9 cellular contexts compared by ENCODE assay signal in genomic region chr11:46272816-46273427, GRCh38. TPM values are rescaled to one million over a fixed set of nuclear protein-coding genes. Genes with fewer than 3 reads are reported as not detected.
A peak's percentile ranks its signal among the peaks of the same experiment; 100 is the strongest.
DNase-seq lines count a peak whose midpoint lies in the region; FAIRE-seq and TF ChIP-seq lines count a peak whose summit lies in the region.
"Had no signal": no experiment of that assay in that cellular context is flagged by ENCODE, and none has a peak within 500 bp of the region (broad histone marks: within the 10 kb centered on the region; RNA-seq: fewer than 3 reads in every experiment).

No MANE protein-coding gene starts in this region.

- H3K36me3 ChIP-seq in endothelial cell of umbilical vein (ENCODE audit: control insufficient read depth in 2 of 2, extremely low read depth in 1 of 2, insufficient read depth in 2 of 2, low read length in 2 of 2): no peaks in the 10 kb centered on the region

- peaks cover 3% of the 10 kb centered on the region for H3K27me3 Mint-ChIP-seq in nephron progenitor cell (ENCODE audit: low read depth, poor library complexity)
- peaks cover 19% of the 10 kb centered on the region for H3K27me3 Mint-ChIP-seq in activated T-cell treated with anti-CD3 and anti-CD28 coated beads, Interleukin-2, amount 50 U/mL, for 24 hours

- no peak overlapping the region for H3K9ac ChIP-seq in endothelial cell of umbilical vein (replicated peaks; ENCODE audit: extremely low read depth, insufficient read depth, low read length)

- peaks cover 10% of the 10 kb centered on the region for H3K4me1 ChIP-seq in endothelial cell of umbilical vein (ENCODE audit: control insufficient read depth, extremely low read depth, insufficient read depth, low read length)

- H3K9me3 ChIP-seq in endothelial cell of umbilical vein (replicated peaks; ENCODE audit: control insufficient read depth, insufficient read depth, low read length): no peaks in the 10 kb centered on the region

- H2AFZ ChIP-seq in endothelial cell of umbilical vein (ENCODE audit: low read depth, low read length): peak overlapping the region; percentile 75

- intact Hi-C loops in endothelial cell of umbilical vein (cut with micrococcal nuclease): no loop called here

- H3K27ac ChIP-seq in endothelial cell of umbilical vein (ENCODE audit: insufficient read depth, low read depth, low read length): no peak overlapping the region

- dilution Hi-C loops in endothelial cell of umbilical vein (cut with MboI; ENCODE audit: extremely low pct_ligation_motif_present, low sequenced_read_pairs): no loop called here

- H3K9me1 ChIP-seq in endothelial cell of umbilical vein (replicated peaks; ENCODE audit: control insufficient read depth, extremely low read depth, insufficient read depth, low read length): no peaks in the 10 kb centered on the region

- no peaks in the 10 kb centered on the region for H3K9me3 Mint-ChIP-seq in nephron progenitor cell
- no peaks in the 10 kb centered on the region for H3K9me3 Mint-ChIP-seq in activated T-cell treated with anti-CD3 and anti-CD28 coated beads, Interleukin-2, amount 50 U/mL, for 24 hours

- no peaks in the 10 kb centered on the region for H3K36me3 Mint-ChIP-seq in nephron progenitor cell (ENCODE audit: low read depth)
- H3K36me3 Mint-ChIP-seq in activated T-cell treated with anti-CD3 and anti-CD28 coated beads, Interleukin-2, amount 50 U/mL, for 24 hours (ENCODE audit: low read depth): no peaks in the 10 kb centered on the region

- H3K4me3 ChIP-seq in AG10803 (ENCODE audit: low read length): peak overlapping the region; percentile 16
- H3K4me3 ChIP-seq in endothelial cell of umbilical vein (replicated peaks in 1 of 3; ENCODE audit: insufficient read depth in 1 of 3, low read depth in 1 of 3, low read length in 3 of 3): no peak overlapping the region

- no TSS peak for BruUV-seq in endothelial cell of umbilical vein (replicated peaks; lab: Mats Ljungman, UMichigan)

- H4K20me1 ChIP-seq in endothelial cell of umbilical vein (replicated peaks; ENCODE audit: control insufficient read depth, extremely low read depth, insufficient read depth, low read length): no peaks in the 10 kb centered on the region

- peak overlapping the region; percentile 81 for H3K27ac Mint-ChIP-seq in nephron progenitor cell
- no peak overlapping the region for H3K27ac Mint-ChIP-seq in activated T-cell treated with anti-CD3 and anti-CD28 coated beads, Interleukin-2, amount 50 U/mL, for 24 hours
- H3K27ac Mint-ChIP-seq: activated naive CD8-positive, alpha-beta T cell had no signal

- POLR2A ChIA-PET in endothelial cell of umbilical vein (lab: Charles Lee): no interaction called here

- peaks cover 68% of the 10 kb centered on the region for H3K4me1 Mint-ChIP-seq in nephron progenitor cell
- H3K4me1 Mint-ChIP-seq in activated T-cell treated with anti-CD3 and anti-CD28 coated beads, Interleukin-2, amount 50 U/mL, for 24 hours (ENCODE audit: low read depth): peaks cover 8% of the 10 kb centered on the region

- TF ChIP-seq POLR2A in endothelial cell of umbilical vein (IDR thresholded peaks at IDR 0.05; ENCODE audit: low read depth, low read length): no peak

- CTCF ChIA-PET in endothelial cell of umbilical vein (lab: Charles Lee): interaction anchor here (0.8 to 4.3 kb wide), 6 partner anchors 13 to 38 kb away, joined by 3 to 27 read pairs (median 6); no protein-coding TSS in a partner anchor

- TF ChIP-seq CTCF in AG10803 (conservative IDR thresholded peaks at IDR 0.05; ENCODE audit: low read length): no peak
- TF ChIP-seq CTCF in endothelial cell of umbilical vein (IDR thresholded peaks at IDR 0.05; ENCODE audit: extremely low read depth in 1 of 2, insufficient read depth in 1 of 2, low read depth in 1 of 2, low read length in 2 of 2): no peak
- TF ChIP-seq CTCF in nephron progenitor cell (IDR thresholded peaks at IDR 0.05): no peak

- FAIRE-seq in endothelial cell of umbilical vein (lab: Jason Lieb, UNC): peak; percentile 66

- DNase-seq in AG10803 (ENCODE audit: low read depth) (peak; percentile 84), NCI-H2171 (lab: John Stamatoyannopoulos, UW) (peak; percentile 2), endothelial cell of umbilical vein (ENCODE audit: low read depth, low spot score) (peak; percentile 43), nephron progenitor cell (no peak), foreskin melanocyte (no peak), NCI-H2196 treated with DMSO at 0.1 percent for 48 hours (lab: John Stamatoyannopoulos, UW; ENCODE audit: unreplicated experiment) (no peak), DMS114 treated with DMSO at 0.1 percent for 48 hours (lab: John Stamatoyannopoulos, UW; ENCODE audit: unreplicated experiment) (no peak)
- no peak for DNase-seq in activated T-cell treated with anti-CD3 and anti-CD28 coated beads, Interleukin-2, amount 50 U/mL, for 24 hours

- no peaks in the 10 kb centered on the region for H3K79me2 ChIP-seq in endothelial cell of umbilical vein (ENCODE audit: control insufficient read depth, insufficient read depth, low read length)

- H3K27me3 ChIP-seq in endothelial cell of umbilical vein (ENCODE audit: control insufficient read depth in 2 of 2, insufficient read depth in 2 of 2, low read length in 2 of 2): peaks cover 9 to 10% of the 10 kb centered on the region in 2 experiments

- H3K4me3 Mint-ChIP-seq in nephron progenitor cell: no peak overlapping the region
- no peak overlapping the region for H3K4me3 Mint-ChIP-seq in activated T-cell treated with anti-CD3 and anti-CD28 coated beads, Interleukin-2, amount 50 U/mL, for 24 hours
- H3K4me3 Mint-ChIP-seq: activated naive CD8-positive, alpha-beta T cell had no signal

- no peak overlapping the region for H3K4me2 ChIP-seq in endothelial cell of umbilical vein (ENCODE audit: insufficient read depth, low read length)

TF ChIP-seq in endothelial cell of umbilical vein, 7 proteins besides CTCF, POLR2A, EP300 and RAD21:
- TF ChIP-seq MAX (IDR thresholded peaks at IDR 0.05; ENCODE audit: insufficient read depth, insufficient read length) (no peak), JUN (IDR thresholded peaks at IDR 0.05; ENCODE audit: borderline replicate concordance, insufficient read depth, insufficient read length, low read depth) (no peak), POLR2AphosphoS5 (IDR thresholded peaks at IDR 0.05; ENCODE audit: insufficient read depth, low read depth, low read length) (no peak), FOS (IDR thresholded peaks at IDR 0.05; ENCODE audit: borderline replicate concordance, insufficient read depth, low read length) (peak; percentile 43)

RNA-seq across cellular contexts. Expression of gene CREB3L1, which starts 4.5 kb away (rescaled TPM):
- 0.78 and 0.84 TPM in 2 replicates for total RNA-seq in endothelial cell of umbilical vein
- polyA plus RNA-seq in endothelial cell of umbilical vein: 0.22 and 0.23 TPM in 2 replicates
- 0.34 and 0.41 TPM in 2 replicates for polyA plus RNA-seq in endothelial cell of umbilical vein (2011; cell fraction: cytosol; rRNA removed)
- 0.13 and 0.20 TPM in 2 replicates for polyA plus RNA-seq in endothelial cell of umbilical vein (2011; cell fraction: nucleus; rRNA removed)
- 0.68 and 1.3 TPM in 2 replicates for polyA plus RNA-seq in endothelial cell of umbilical vein (2012)
- 0.19 and 1.5 TPM in 2 replicates for polyA minus RNA-seq in endothelial cell of umbilical vein
- 2.8 TPM for polyA minus RNA-seq in endothelial cell of umbilical vein (2011; cell fraction: cytosol; rRNA and poly(A)+ RNA removed)
- polyA minus RNA-seq in endothelial cell of umbilical vein (2011; cell fraction: nucleus; rRNA and poly(A)+ RNA removed): not detected in 2 replicates

Comparison
In these comparisons a context has a peak if more than half of its experiments do, and no peak if none do; other contexts are left out.
1. DNase-seq: peak in AG10803 (single experiment), NCI-H2171 (single experiment) and endothelial cell of umbilical vein (single experiment); none in nephron progenitor cell (single experiment), foreskin melanocyte (single experiment), NCI-H2196 treated with DMSO at 0.1 percent for 48 hours (single experiment), DMS114 treated with DMSO at 0.1 percent for 48 hours (single experiment) and activated T-cell treated with anti-CD3 and anti-CD28 coated beads, Interleukin-2, amount 50 U/mL, for 24 hours (single experiment).